Comparison of ENCODE assay signal across 8 cellular contexts in the genomic region with DNA sequence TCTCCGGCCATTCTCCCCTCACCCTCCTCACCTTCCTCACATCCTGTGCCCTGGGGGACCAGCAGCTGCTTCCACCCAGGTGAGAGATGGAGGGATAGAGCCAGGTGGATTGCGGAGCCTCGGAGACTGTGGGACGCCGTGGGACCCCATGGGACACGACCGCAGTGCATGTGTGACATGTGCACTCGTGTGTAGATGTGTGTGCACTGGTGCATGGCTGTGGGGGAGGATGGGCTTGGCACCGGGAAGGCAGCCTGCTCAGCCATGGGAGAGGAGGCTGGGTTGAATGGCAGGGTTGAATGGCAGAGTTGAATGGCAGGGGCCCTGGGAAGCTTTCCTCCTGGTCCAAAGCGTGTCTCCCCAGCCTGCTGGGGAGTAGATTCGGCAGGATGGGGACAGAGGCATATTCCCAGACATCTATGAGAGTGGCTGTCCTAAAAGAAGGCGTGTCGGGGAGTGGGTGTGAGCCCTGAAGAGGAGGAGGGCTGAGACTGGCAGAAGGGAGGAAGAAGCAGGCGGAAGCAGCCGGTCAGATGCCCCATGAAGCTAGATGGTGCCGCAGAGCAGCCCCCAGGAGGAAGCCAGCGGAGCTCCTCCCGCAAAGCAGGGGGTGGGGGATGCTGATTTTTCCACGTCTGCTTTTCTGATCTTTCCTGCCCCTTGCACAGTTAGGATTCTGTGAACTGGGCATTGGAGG. TPM values are rescaled to one million over a fixed set of nuclear protein-coding genes. Genes with fewer than 3 reads are reported as not detected.
A peak's percentile ranks its signal among the peaks of the same experiment; 100 is the strongest.
DNase-seq lines count a peak whose midpoint lies in the region; ATAC-seq and TF ChIP-seq lines count a peak whose summit lies in the region.

No MANE protein-coding gene starts in this region.

- H3K36me3 ChIP-seq in lower lobe of right lung: no peaks in the 10 kb centered on the region

- H3K27me3 ChIP-seq in lower lobe of right lung (ENCODE audit: low read depth): no peaks in the 10 kb centered on the region

- peak overlapping the region; percentile 88 for H3K27ac ChIP-seq in lower lobe of right lung

- H3K4me3 ChIP-seq in Jurkat, Clone E6-1 (ENCODE audit: low read length): peak overlapping the region; percentile 44
- H3K4me3 ChIP-seq in lower lobe of right lung: peak overlapping the region; percentile 68

- H3K9me3 ChIP-seq in lower lobe of right lung: no peaks in the 10 kb centered on the region

- intact Hi-C loops in lower lobe of right lung (cut with DNase I): no loop called here

- no peak for TF ChIP-seq CTCF in lower lobe of right lung (IDR thresholded peaks at IDR 0.05)
- no peak for TF ChIP-seq CTCF in omental fat pad (IDR thresholded peaks at IDR 0.05)

- DNase-seq in Jurkat, Clone E6-1 (ENCODE audit: low read depth, low spot score): peak; percentile 51
- peak; percentile 86 for DNase-seq in activated effector memory CD4-positive, alpha-beta T cell treated with anti-CD3 and anti-CD28 coated beads, Interleukin-2, amount 50 U/mL, for 16 hours
- peak; percentile 78 for DNase-seq in lower lobe of right lung
- DNase-seq in stimulated activated CD8-positive, alpha-beta memory T cell treated with anti-CD3 and anti-CD28 coated beads, Interleukin-4, amount 100 ng/mL, for 48 hours: peak; percentile 77
- no peak for DNase-seq in omental fat pad (ENCODE audit: low spot score)
- DNase-seq in 8988T: no peak
- DNase-seq in kidney tubule cell (ENCODE audit: low spot score): no peak

- peaks cover 24% of the 10 kb centered on the region for H3K4me1 ChIP-seq in lower lobe of right lung

- ATAC-seq in GM18907 (IDR thresholded peaks at IDR 0.05; ENCODE audit: unreplicated experiment): peak; percentile 61
- peak; percentile 72 to 78 for ATAC-seq in lower lobe of right lung
- ATAC-seq in omental fat pad (ENCODE audit: low FRiP score): no peak

RNA-seq across cellular contexts. Expression of gene GIMAP8, which starts 0.8 kb away (rescaled TPM):
- polyA plus RNA-seq in Jurkat, Clone E6-1 (2012; ENCODE audit: insufficient read depth, insufficient read length): 0.21 TPM
- total RNA-seq in lower lobe of right lung (44.4 TPM), omental fat pad (10 to 100 TPM in 3 of 4 donors, 1 to 10 TPM in 1; 3.0 to 42.9 (median 14.8) TPM)

Comparison
In these comparisons a context has a peak if more than half of its experiments do, and no peak if none do; other contexts are left out.
1. DNase-seq: peak in Jurkat, Clone E6-1 (single experiment), activated effector memory CD4-positive, alpha-beta T cell treated with anti-CD3 and anti-CD28 coated beads, Interleukin-2, amount 50 U/mL, for 16 hours (single experiment), lower lobe of right lung (single experiment) and stimulated activated CD8-positive, alpha-beta memory T cell treated with anti-CD3 and anti-CD28 coated beads, Interleukin-4, amount 100 ng/mL, for 48 hours (single experiment); none in omental fat pad (single experiment), 8988T (single experiment) and kidney tubule cell (single experiment).